In the genomic region with DNA sequence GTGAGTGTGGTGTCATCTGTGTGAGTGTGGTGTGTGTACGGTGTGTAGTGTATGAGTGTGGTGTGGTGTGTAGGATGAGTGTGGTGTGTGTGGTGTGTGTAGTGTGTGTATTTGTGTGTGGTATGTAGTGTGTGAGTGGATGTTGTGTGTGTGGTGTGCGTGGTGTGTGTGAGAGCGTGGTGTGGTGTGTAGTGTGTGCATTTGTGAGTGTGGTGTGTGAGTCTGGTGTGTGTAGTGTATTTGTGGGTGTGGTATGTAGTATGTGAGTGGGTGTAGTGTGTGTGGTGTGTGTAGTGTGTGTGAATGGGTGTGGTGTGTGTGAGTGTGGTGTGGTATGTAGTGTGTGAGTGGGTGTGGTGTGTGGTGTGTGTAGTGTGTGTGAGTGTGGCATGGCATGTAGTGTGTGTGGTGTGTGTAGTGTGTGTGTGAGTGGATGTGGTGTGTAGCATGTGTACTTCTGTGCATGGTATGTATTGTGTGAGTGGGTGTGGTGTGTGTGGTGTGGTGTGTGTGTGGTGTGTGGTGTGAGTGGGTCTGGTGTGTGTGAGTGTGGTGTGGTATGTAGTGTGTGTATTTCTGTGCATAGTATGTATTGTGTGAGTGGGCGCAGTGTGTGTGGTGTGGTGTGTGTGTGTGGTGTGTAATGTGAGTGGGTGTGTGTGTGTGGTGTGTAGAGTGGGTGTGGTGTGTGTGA, we compare ENCODE assay signal across 29 cellular contexts.
A peak's percentile ranks its signal among the peaks of the same experiment; 100 is the strongest.
DNase-seq lines count a peak whose midpoint lies in the region; ATAC-seq, FAIRE-seq and TF ChIP-seq lines count a peak whose summit lies in the region.
"Had no signal": no experiment of that assay in that cellular context is flagged by ENCODE, and none has a peak within 500 bp of the region (broad histone marks: within the 10 kb centered on the region; RNA-seq: fewer than 3 reads in every experiment).

No MANE protein-coding gene starts in this region.

- no peak for DNase-seq in bronchial epithelial cell (ENCODE audit: low read depth)
- DNase-seq in naive thymus-derived CD4-positive, alpha-beta T cell: no peak
- no peak for DNase-seq in SW 1271 (lab: John Stamatoyannopoulos, UW)
- DNase-seq in HK-2 (ENCODE audit: unreplicated experiment): no peak
- DNase-seq: activated B cell treated with CpG ODN at 0.5 μM for 24 hours; activated CD4-positive, alpha-beta T cell treated with anti-CD3 and anti-CD28 coated beads, Interleukin-2, amount 10 ng/mL, durations not matched to agents 7 days and 5 days; activated CD8-positive, alpha-beta memory T cell treated with anti-CD3 and anti-CD28 coated beads, Interleukin-2, amount 10 ng/mL, durations not matched to agents 7 days and 5 days; activated gamma-delta T cell treated with Interleukin-2 at 50 U/mL for 16 hours; activated T-cell treated with anti-CD3 and anti-CD28 coated beads, Interleukin-2, amount 50 U/mL, for 48 hours; caudate nucleus; CD4-positive, alpha-beta memory T cell; effector memory CD8-positive, alpha-beta T cell; left ventricle myocardium superior; NCI-H1105; NCI-H187; NCI-H2171; NCI-H510A; right lobe of liver; stimulated activated CD4-positive, alpha-beta T cell treated with anti-CD3 and anti-CD28 coated beads, Interleukin-4, amount 100 ng/mL, for 24 hours; substantia nigra; T-cell had no signal

- TF ChIP-seq CTCF in HEK293 (tag by site-specific recombination; IDR thresholded peaks at IDR 0.05) (no peak), bronchial epithelial cell (IDR thresholded peaks at IDR 0.05; ENCODE audit: insufficient read depth, low read length, severe bottlenecking) (no peak)

- POLR2A ChIA-PET in HEK293 (lab: Yijun Ruan, JAX): no interaction called here
- POLR2A ChIA-PET in naive thymus-derived CD4-positive, alpha-beta T cell (lab: Charles Lee): no interaction called here

- FAIRE-seq in bronchial epithelial cell (lab: Jason Lieb, UNC): peak; percentile 100
- FAIRE-seq: A549 had no signal

- H3K4me1 ChIP-seq in BLaER1 (peaks cover 39% of the 10 kb centered on the region), HEK293 (ENCODE audit: control insufficient read depth, insufficient read depth, low read length) (peaks cover 11% of the 10 kb centered on the region)
- no peaks in the 10 kb centered on the region for H3K4me1 ChIP-seq in naive thymus-derived CD4-positive, alpha-beta T cell (ENCODE audit: control insufficient read depth in 2 of 2, insufficient read depth in 2 of 2, low read length in 2 of 2)
- H3K4me1 ChIP-seq: A549, right lobe of liver, SJSA1 had no signal

- peak overlapping the region; percentile 36; the same call in 1 of the 2 replicates for H3K27ac ChIP-seq in BLaER1
- no peak overlapping the region for H3K27ac ChIP-seq in HEK293 (ENCODE audit: extremely low read depth, low read depth, low read length)
- H3K27ac ChIP-seq in naive thymus-derived CD4-positive, alpha-beta T cell (ENCODE audit: low read depth, low read length): no peak overlapping the region
- H3K27ac ChIP-seq: A549, neutrophil, right lobe of liver, SJSA1 had no signal

- no peak overlapping the region for H3K27ac Mint-ChIP-seq in naive thymus-derived CD4-positive, alpha-beta T cell
- H3K27ac Mint-ChIP-seq: activated B cell treated with CpG ODN at 0.5 μM for 24 hours; activated CD4-positive, alpha-beta T cell treated with anti-CD3 and anti-CD28 coated beads, Interleukin-2, amount 10 ng/mL, durations not matched to agents 7 days and 5 days; activated CD8-positive, alpha-beta memory T cell treated with anti-CD3 and anti-CD28 coated beads, Interleukin-2, amount 10 ng/mL, durations not matched to agents 7 days and 5 days; effector memory CD8-positive, alpha-beta T cell; T-cell had no signal

- CTCF ChIA-PET in HEK293 (lab: Yijun Ruan, JAX): no interaction called here
- CTCF ChIA-PET in naive thymus-derived CD4-positive, alpha-beta T cell (lab: Charles Lee): no interaction called here

- intact Hi-C loops in naive thymus-derived CD4-positive, alpha-beta T cell (cut with micrococcal nuclease): no loop called here

- H3K4me1 Mint-ChIP-seq in naive thymus-derived CD4-positive, alpha-beta T cell: peaks cover 1 to 17% (median 7%) of the 10 kb centered on the region in 7 donors
- H3K4me1 Mint-ChIP-seq: activated B cell treated with CpG ODN at 0.5 μM for 24 hours; activated CD8-positive, alpha-beta memory T cell treated with anti-CD3 and anti-CD28 coated beads, Interleukin-2, amount 10 ng/mL, durations not matched to agents 7 days and 5 days had no signal

- peaks cover 0 to 53% (median 0%) of the 10 kb centered on the region in 5 donors for H3K27me3 Mint-ChIP-seq in naive thymus-derived CD4-positive, alpha-beta T cell

- peak; percentile 34 for ATAC-seq in naive thymus-derived CD4-positive, alpha-beta T cell
- no peak for ATAC-seq in GM19351 (IDR thresholded peaks at IDR 0.05; ENCODE audit: unreplicated experiment)
- no peak for ATAC-seq in HG03025 (IDR thresholded peaks at IDR 0.05; ENCODE audit: low FRiP score, unreplicated experiment)
- ATAC-seq: effector memory CD8-positive, alpha-beta T cell; left ventricle myocardium superior; T-cell had no signal

- H3K9me3 Mint-ChIP-seq in naive thymus-derived CD4-positive, alpha-beta T cell: no peaks in the 10 kb centered on the region
- H3K9me3 Mint-ChIP-seq: activated B cell treated with CpG ODN at 0.5 μM for 24 hours; activated CD4-positive, alpha-beta T cell treated with anti-CD3 and anti-CD28 coated beads, Interleukin-2, amount 10 ng/mL, durations not matched to agents 7 days and 5 days; CD4-positive, alpha-beta memory T cell; effector memory CD8-positive, alpha-beta T cell; T-cell had no signal

- no peak overlapping the region for H3K4me3 Mint-ChIP-seq in naive thymus-derived CD4-positive, alpha-beta T cell
- H3K4me3 Mint-ChIP-seq: activated B cell treated with CpG ODN at 0.5 μM for 24 hours; activated CD4-positive, alpha-beta T cell treated with anti-CD3 and anti-CD28 coated beads, Interleukin-2, amount 10 ng/mL, durations not matched to agents 7 days and 5 days; activated CD8-positive, alpha-beta memory T cell treated with anti-CD3 and anti-CD28 coated beads, Interleukin-2, amount 10 ng/mL, durations not matched to agents 7 days and 5 days; CD4-positive, alpha-beta memory T cell; effector memory CD8-positive, alpha-beta T cell; T-cell had no signal

- H3K9me3 ChIP-seq in BLaER1: peaks cover 50% of the 10 kb centered on the region
- H3K9me3 ChIP-seq in HEK293 (ENCODE audit: control insufficient read depth, insufficient read depth, low read depth, low read length): no peaks in the 10 kb centered on the region
- no peaks in the 10 kb centered on the region for H3K9me3 ChIP-seq in naive thymus-derived CD4-positive, alpha-beta T cell (ENCODE audit: control insufficient read depth in 2 of 3, low read length in 3 of 3)
- H3K9me3 ChIP-seq: A549, HAP-1, neutrophil, right lobe of liver, SJSA1 had no signal

- H3K9ac ChIP-seq in BLaER1: no peak overlapping the region

- H3K4me2 ChIP-seq in BLaER1: 0 out of 2 replicates have a peak overlapping the region, but pooled peaks have one; percentile 20
- H3K4me2 ChIP-seq: A549 had no signal

- H3K4me3 ChIP-seq in BLaER1 (no peak overlapping the region), HEK293 (ENCODE audit: low read depth, low read length) (no peak overlapping the region), bronchial epithelial cell (ENCODE audit: low read depth, low read length) (no peak overlapping the region)
- no peak overlapping the region for H3K4me3 ChIP-seq in naive thymus-derived CD4-positive, alpha-beta T cell (ENCODE audit: low read length)
- H3K4me3 ChIP-seq: A549, HAP-1, right lobe of liver, SJSA1 had no signal

- H3K36me3 ChIP-seq in BLaER1 (no peaks in the 10 kb centered on the region), HEK293 (ENCODE audit: control insufficient read depth in 2 of 2, insufficient read depth in 1 of 2, low read length in 2 of 2) (no peaks in the 10 kb centered on the region), bronchial epithelial cell (ENCODE audit: control insufficient read depth, insufficient read depth, low read length) (no peaks in the 10 kb centered on the region)
- no peaks in the 10 kb centered on the region for H3K36me3 ChIP-seq in naive thymus-derived CD4-positive, alpha-beta T cell (ENCODE audit: control insufficient read depth in 2 of 3, insufficient read depth in 3 of 3, low read length in 3 of 3)
- H3K36me3 ChIP-seq: HAP-1, neutrophil, right lobe of liver, SJSA1 had no signal

- H3K36me3 Mint-ChIP-seq in naive thymus-derived CD4-positive, alpha-beta T cell: no peaks in the 10 kb centered on the region
- H3K36me3 Mint-ChIP-seq: activated CD8-positive, alpha-beta memory T cell treated with anti-CD3 and anti-CD28 coated beads, Interleukin-2, amount 10 ng/mL, durations not matched to agents 7 days and 5 days; CD4-positive, alpha-beta memory T cell; T-cell had no signal

- no peaks in the 10 kb centered on the region for H3K27me3 ChIP-seq in BLaER1
- no peaks in the 10 kb centered on the region for H3K27me3 ChIP-seq in bronchial epithelial cell (ENCODE audit: control insufficient read depth, insufficient read depth, low read length)
- H3K27me3 ChIP-seq in naive thymus-derived CD4-positive, alpha-beta T cell (ENCODE audit: control insufficient read depth in 2 of 2, insufficient read depth in 2 of 2, low read length in 2 of 2): no peaks in the 10 kb centered on the region
- H3K27me3 ChIP-seq: neutrophil, right lobe of liver, SJSA1 had no signal

- no peaks in the 10 kb centered on the region for H4K20me1 ChIP-seq in BLaER1

TF ChIP-seq in HEK293, 187 proteins besides CTCF, POLR2A, EP300 and RAD21 (continues in another document):
- no peak for TF ChIP-seq ZBTB1 (tag by site-specific recombination; IDR thresholded peaks at IDR 0.05)
- no peak for TF ChIP-seq SP3 (tag by site-specific recombination; IDR thresholded peaks at IDR 0.05)
- TF ChIP-seq ZNF585B (tag by site-specific recombination; IDR thresholded peaks at IDR 0.05): no peak
- no peak for TF ChIP-seq ZNF24 (tag by site-specific recombination; IDR thresholded peaks at IDR 0.05)
- no peak for TF ChIP-seq ZSCAN30 (tag by site-specific recombination; IDR thresholded peaks at IDR 0.05)
- no peak for TF ChIP-seq ZNF560 (tag by site-specific recombination; IDR thresholded peaks at IDR 0.05; ENCODE audit: borderline replicate concordance)
- TF ChIP-seq KLF9 (tag by site-specific recombination; IDR thresholded peaks at IDR 0.05; ENCODE audit: low read depth): peak; percentile 82
